ENCODE assay signal across 18 cellular contexts in genomic region chr13:110266983-110267382, GRCh38. TPM values are rescaled to one million over a fixed set of nuclear protein-coding genes. Genes with fewer than 3 reads are reported as not detected.
DNase-seq lines count a peak whose midpoint lies in the region; ATAC-seq and TF ChIP-seq lines count a peak whose summit lies in the region.
"Had no signal": no experiment of that assay in that cellular context is flagged by ENCODE, and none has a peak within 500 bp of the region (broad histone marks: within the 10 kb centered on the region; RNA-seq: fewer than 3 reads in every experiment).

No MANE protein-coding gene starts in this region.

- no peaks in the 10 kb centered on the region for H3K4me1 ChIP-seq in HEK293 (ENCODE audit: control insufficient read depth, insufficient read depth, low read length)
- H3K4me1 ChIP-seq in ascending aorta: peaks cover 12 to 86% of the 10 kb centered on the region in 2 donors

- POLR2A ChIA-PET in HEK293 (lab: Yijun Ruan, JAX): no interaction called here

- no peaks in the 10 kb centered on the region for H3K36me3 ChIP-seq in HEK293 (ENCODE audit: control insufficient read depth in 2 of 2, insufficient read depth in 1 of 2, low read length in 2 of 2)
- H3K36me3 ChIP-seq in ascending aorta: peaks cover 0 to 5% of the 10 kb centered on the region in 2 donors

- intact Hi-C loops in ascending aorta (cut with DNase I): loop anchor here (5.0 kb wide), 1 partner anchor 35 kb away; no protein-coding TSS in a partner anchor

- CTCF ChIA-PET in HEK293 (lab: Yijun Ruan, JAX): interaction anchor here (0.6 kb wide), 1 partner anchor 24 kb away, joined by 3 read pairs; no protein-coding TSS in a partner anchor

- H3K4me3 ChIP-seq in HEK293 (ENCODE audit: low read depth, low read length) (no peak overlapping the region), ascending aorta (peak overlapping the region in 1 of 2 donors; percentile 21)

- ATAC-seq in GM21723 (IDR thresholded peaks at IDR 0.05; ENCODE audit: unreplicated experiment): no peak
- ATAC-seq: stimulated activated naive CD8-positive, alpha-beta T cell treated with anti-CD3 and anti-CD28 coated beads, Interleukin-15, amount 100 ng/mL, for 72 hours had no signal

- H3K27me3 ChIP-seq in ascending aorta: no peaks in the 10 kb centered on the region

- no peaks in the 10 kb centered on the region for H3K9me3 ChIP-seq in HEK293 (ENCODE audit: control insufficient read depth, insufficient read depth, low read depth, low read length)
- no peaks in the 10 kb centered on the region for H3K9me3 ChIP-seq in ascending aorta

- no peak overlapping the region for H3K27ac ChIP-seq in HEK293 (ENCODE audit: extremely low read depth, low read depth, low read length)
- peak overlapping the region; percentile 37 to 79 for H3K27ac ChIP-seq in ascending aorta
- H3K27ac ChIP-seq in caudate nucleus (ENCODE audit: low read depth, low read length): no peak overlapping the region

- DNase-seq in ascending aorta (ENCODE audit: low spot score in 2 of 2): peak in 1 of 2 donors; percentile 60
- DNase-seq in iPS-NIHi11 (ENCODE audit: low spot score): peak; percentile 71
- DNase-seq in pulmonary artery endothelial cell (ENCODE audit: low read depth, low spot score): peak; percentile 45
- no peak for DNase-seq in caudate nucleus (lab: John Stamatoyannopoulos, UW)
- DNase-seq in stimulated activated CD4-positive, alpha-beta T cell treated with anti-CD3 and anti-CD28 coated beads, Interleukin-2, amount 100 ng/mL, for 48 hours: no peak
- no peak for DNase-seq in DMS114 treated with DMSO at 0.1 percent for 48 hours (lab: John Stamatoyannopoulos, UW; ENCODE audit: unreplicated experiment)
- DNase-seq: activated B cell treated with CpG ODN at 0.5 μM for 24 hours; CD4-positive, alpha-beta T cell; DMS79; foreskin fibroblast; mammary epithelial cell; naive B cell; NCI-H2081 treated with DMSO at 0.1 percent for 48 hours; SHP77; stimulated activated naive CD8-positive, alpha-beta T cell treated with anti-CD3 and anti-CD28 coated beads, Interleukin-15, amount 100 ng/mL, for 72 hours; T-helper 2 cell had no signal

- no peak for TF ChIP-seq CTCF in HEK293 (tag by site-specific recombination; IDR thresholded peaks at IDR 0.05)
- TF ChIP-seq CTCF in ascending aorta (IDR thresholded peaks at IDR 0.05): no peak

TF ChIP-seq in HEK293, 187 proteins besides CTCF, POLR2A, EP300 and RAD21:
- TF ChIP-seq GLI4 (tag by site-specific recombination; IDR thresholded peaks at IDR 0.05): no peak
- TF ChIP-seq ZSCAN5A (tag by site-specific recombination; IDR thresholded peaks at IDR 0.05): no peak
- peak; percentile 78 for TF ChIP-seq REST (tag by site-specific recombination; IDR thresholded peaks at IDR 0.05)
- TF ChIP-seq ZNF350 (tag by site-specific recombination; IDR thresholded peaks at IDR 0.05): no peak
- TF ChIP-seq ZNF791 (tag by site-specific recombination; IDR thresholded peaks at IDR 0.05): no peak

RNA-seq across cellular contexts. Expression of gene COL4A1, which starts 40.0 kb away (rescaled TPM):
- total RNA-seq in ascending aorta (756 TPM), pulmonary artery endothelial cell (350 and 383 TPM in 2 replicates)
- total RNA-seq: activated B cell treated with CpG ODN at 0.5 μM for 24 hours had no signal

RNA-seq across cellular contexts. Expression of gene COL4A2, which starts 40.1 kb away (rescaled TPM):
- total RNA-seq in ascending aorta (1,227 TPM), pulmonary artery endothelial cell (290 and 292 TPM in 2 replicates)
- total RNA-seq: activated B cell treated with CpG ODN at 0.5 μM for 24 hours; CD4-positive, alpha-beta T cell had no signal

Comparison
In these comparisons a context has a peak if more than half of its experiments do, and no peak if none do; other contexts are left out.
1. H3K27ac ChIP-seq: peak in ascending aorta (2 of 2); none in HEK293 (single experiment) and caudate nucleus (single experiment).
2. DNase-seq: peak in iPS-NIHi11 (single experiment) and pulmonary artery endothelial cell (single experiment); none in caudate nucleus (0 of 61), stimulated activated CD4-positive, alpha-beta T cell treated with anti-CD3 and anti-CD28 coated beads, Interleukin-2, amount 100 ng/mL, for 48 hours (0 of 2) and DMS114 treated with DMSO at 0.1 percent for 48 hours (single experiment).